27 cellular contexts compared by ENCODE assay signal in genomic region chr1:42741706-42742105, GRCh38. TPM values are rescaled to one million over a fixed set of nuclear protein-coding genes. Genes with fewer than 3 reads are reported as not detected.
"Had no signal": no experiment of that assay in that cellular context is flagged by ENCODE, and none has a peak within 500 bp of the region (broad histone marks: within the 10 kb centered on the region; RNA-seq: fewer than 3 reads in every experiment).

No MANE protein-coding gene starts in this region.

- ATAC-seq: body of pancreas, gastrocnemius medialis, left lung, right cardiac atrium had no signal

- H3K27ac Mint-ChIP-seq: activated CD4-positive, alpha-beta memory T cell treated with anti-CD3 and anti-CD28 coated beads, Interleukin-2, amount 10 ng/mL, durations not matched to agents 7 days and 5 days; activated CD4-positive, alpha-beta T cell treated with anti-CD3 and anti-CD28 coated beads, Interleukin-2, amount 10 ng/mL, durations not matched to agents 7 days and 5 days; activated naive CD8-positive, alpha-beta T cell; activated T-cell treated with anti-CD3 and anti-CD28 coated beads, Interleukin-2, amount 50 U/mL, for 24 hours had no signal

- FAIRE-seq: islet of Langerhans had no signal

- H3K36me3 ChIP-seq: uterus had no signal

- H3K4me3 ChIP-seq: body of pancreas, cardiac muscle cell, coronary artery, dorsolateral prefrontal cortex, gastrocnemius medialis, left lung, lung, testis, uterus had no signal

- H3K27me3 Mint-ChIP-seq: activated CD4-positive, alpha-beta memory T cell treated with anti-CD3 and anti-CD28 coated beads, Interleukin-2, amount 10 ng/mL, durations not matched to agents 7 days and 5 days; activated CD4-positive, alpha-beta T cell treated with anti-CD3 and anti-CD28 coated beads, Interleukin-2, amount 10 ng/mL, durations not matched to agents 7 days and 5 days; activated naive CD8-positive, alpha-beta T cell; activated T-cell treated with anti-CD3 and anti-CD28 coated beads, Interleukin-2, amount 50 U/mL, for 24 hours had no signal

- H3K27ac ChIP-seq: body of pancreas, cardiac muscle cell, coronary artery, gastrocnemius medialis, left lung, testis, uterus had no signal

- H3K4me1 ChIP-seq: body of pancreas, gastrocnemius medialis, testis, uterus had no signal

- H3K9me3 Mint-ChIP-seq: activated CD4-positive, alpha-beta memory T cell treated with anti-CD3 and anti-CD28 coated beads, Interleukin-2, amount 10 ng/mL, durations not matched to agents 7 days and 5 days; activated CD4-positive, alpha-beta T cell treated with anti-CD3 and anti-CD28 coated beads, Interleukin-2, amount 10 ng/mL, durations not matched to agents 7 days and 5 days; activated T-cell treated with anti-CD3 and anti-CD28 coated beads, Interleukin-2, amount 50 U/mL, for 24 hours; nephron progenitor cell had no signal

- H3K9me3 ChIP-seq: body of pancreas, gastrocnemius medialis, left lung, testis, uterus had no signal

- DNase-seq: activated CD4-positive, alpha-beta memory T cell treated with anti-CD3 and anti-CD28 coated beads, Interleukin-2, amount 10 ng/mL, durations not matched to agents 7 days and 5 days; activated CD4-positive, alpha-beta T cell treated with anti-CD3 and anti-CD28 coated beads for 1 hour; activated CD4-positive, alpha-beta T cell treated with anti-CD3 and anti-CD28 coated beads, Interleukin-2, amount 10 ng/mL, durations not matched to agents 7 days and 5 days; activated CD8-positive, alpha-beta memory T cell treated with anti-CD3 and anti-CD28 coated beads, Interleukin-2, amount 50 U/mL, for 48 hours; activated T-cell treated with anti-CD3 and anti-CD28 coated beads, Interleukin-2, amount 50 U/mL, for 24 hours; body of pancreas; effector memory CD4-positive, alpha-beta T cell; erythroblast; gastrocnemius medialis; glutamatergic neuron; left lung; nephron progenitor cell; occipital lobe; right cardiac atrium; stimulated activated CD4-positive, alpha-beta T cell treated with anti-CD3 and anti-CD28 coated beads, Interleukin-2, amount 100 ng/mL, for 48 hours; stimulated activated naive CD4-positive, alpha-beta T cell treated with Interleukin-2 at 50 U/mL for 16 hours; T-helper 2 cell; testis; trophoblast cell; uterus had no signal

- H3K27me3 ChIP-seq: body of pancreas, cardiac muscle cell, dorsolateral prefrontal cortex, gastrocnemius medialis, testis, uterus had no signal

- H3K4me3 Mint-ChIP-seq: activated CD4-positive, alpha-beta memory T cell treated with anti-CD3 and anti-CD28 coated beads, Interleukin-2, amount 10 ng/mL, durations not matched to agents 7 days and 5 days; activated CD4-positive, alpha-beta T cell treated with anti-CD3 and anti-CD28 coated beads, Interleukin-2, amount 10 ng/mL, durations not matched to agents 7 days and 5 days; activated naive CD8-positive, alpha-beta T cell; activated T-cell treated with anti-CD3 and anti-CD28 coated beads, Interleukin-2, amount 50 U/mL, for 24 hours; nephron progenitor cell had no signal

- H3K36me3 Mint-ChIP-seq: activated naive CD8-positive, alpha-beta T cell had no signal

RNA-seq across cellular contexts. Expression of gene CLDN19, which starts 1.7 kb away (rescaled TPM):
- total RNA-seq: activated CD4-positive, alpha-beta memory T cell treated with anti-CD3 and anti-CD28 coated beads, Interleukin-2, amount 10 ng/mL, durations not matched to agents 7 days and 5 days; activated CD4-positive, alpha-beta T cell treated with anti-CD3 and anti-CD28 coated beads, Interleukin-2, amount 10 ng/mL, durations not matched to agents 7 days and 5 days; body of pancreas; cerebellum; left lung; occipital lobe; right cardiac atrium had no signal

RNA-seq across cellular contexts. Expression of gene TMEM269, which starts 43.1 kb away (rescaled TPM):
- total RNA-seq: activated CD4-positive, alpha-beta memory T cell treated with anti-CD3 and anti-CD28 coated beads, Interleukin-2, amount 10 ng/mL, durations not matched to agents 7 days and 5 days; body of pancreas had no signal
- polyA plus RNA-seq: right cardiac atrium had no signal
